ENCODE assay signal across 8 cellular contexts in the genomic region with DNA sequence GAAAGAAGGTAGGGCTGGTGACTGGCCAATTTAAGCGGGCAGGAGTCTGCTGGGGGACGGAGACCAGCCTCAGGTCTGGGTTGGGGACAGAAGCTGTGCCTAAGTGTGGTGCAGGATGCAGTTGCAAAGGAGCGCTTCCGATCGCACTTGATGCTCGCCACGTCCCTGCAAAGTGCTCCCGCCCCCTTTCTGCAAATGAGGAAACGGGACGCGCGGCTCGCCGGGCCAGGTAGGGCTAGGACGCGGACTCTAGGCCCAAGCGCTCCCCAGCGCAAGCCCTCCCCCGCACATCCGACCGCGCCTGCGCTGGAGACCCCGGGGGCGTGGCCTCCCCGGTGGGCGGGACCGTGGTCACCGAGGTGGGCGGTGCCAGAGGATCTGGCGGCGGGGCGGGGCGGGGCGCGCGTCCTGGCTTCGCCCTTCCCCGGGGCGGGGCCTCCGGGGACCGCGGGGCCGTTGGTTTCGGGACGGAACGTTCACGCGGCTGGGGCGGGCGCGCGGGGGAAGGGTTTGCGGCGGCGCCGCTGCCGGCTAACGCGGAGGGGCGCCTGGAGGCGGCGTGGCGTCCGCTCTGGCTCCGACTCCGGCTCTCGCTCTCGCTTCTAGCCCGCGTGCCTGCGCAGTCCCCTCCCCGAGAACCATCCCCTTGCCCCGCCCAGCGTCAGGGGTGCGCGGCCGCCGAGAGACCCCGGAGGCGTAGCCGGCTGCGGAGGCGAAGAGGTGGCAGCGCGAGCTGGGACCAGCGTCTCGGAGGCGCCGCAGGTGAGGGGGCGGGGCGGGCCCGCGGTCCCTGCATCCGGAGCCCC. TPM values are rescaled to one million over a fixed set of nuclear protein-coding genes. Genes with fewer than 3 reads are reported as not detected.
DNase-seq lines count a peak whose midpoint lies in the region; ATAC-seq lines count a peak whose summit lies in the region.

A gene (plus strand): TSS at position 513 of the 806 bp plus-strand sequence. CDS start 12,446 bp downstream, outside the sequence.

- peaks cover 0 to 23% (median 13%) of the 10 kb centered on the region in 11 experiments; a peak in 13 of 22 replicates for H3K36me3 ChIP-seq in BLaER1 treated with 17β-estradiol and CSF1 and Interleukin-3, amounts not matched to agents 10 nM and 100 nM

- peak within 1 kb of the TSS; percentile 86 to 99 (median 97) for H3K4me2 ChIP-seq in BLaER1 treated with 17β-estradiol and CSF1 and Interleukin-3, amounts not matched to agents 10 nM and 100 nM

- H3K9me3 ChIP-seq in BLaER1 treated with 17β-estradiol and CSF1 and Interleukin-3, amounts not matched to agents 10 nM and 100 nM (replicated peaks in 1 of 11): no peaks in the 10 kb centered on the region

- ATAC-seq in GM19324 (IDR thresholded peaks at IDR 0.05; ENCODE audit: low FRiP score, unreplicated experiment) (peak; percentile 88), HG03460 (IDR thresholded peaks at IDR 0.05; ENCODE audit: unreplicated experiment) (peak; percentile 65), left lobe of liver (peak; percentile 94)

- H4K20me1 ChIP-seq in BLaER1 treated with 17β-estradiol and CSF1 and Interleukin-3, amounts not matched to agents 10 nM and 100 nM: peaks cover 11 to 45% (median 42%) of the 10 kb centered on the region in 11 experiments; a peak in 20 of 22 replicates

- peak within 1 kb of the TSS; percentile 83 to 97 (median 90) for H3K4me3 ChIP-seq in BLaER1 treated with 17β-estradiol and CSF1 and Interleukin-3, amounts not matched to agents 10 nM and 100 nM

- H3K9ac ChIP-seq in BLaER1 treated with 17β-estradiol and CSF1 and Interleukin-3, amounts not matched to agents 10 nM and 100 nM: peak within 1 kb of the TSS; percentile 85 to 95 (median 92)

- H3K27me3 ChIP-seq in BLaER1 treated with 17β-estradiol and CSF1 and Interleukin-3, amounts not matched to agents 10 nM and 100 nM: no peaks in the 10 kb centered on the region

- H3K27ac ChIP-seq in BLaER1 treated with 17β-estradiol and CSF1 and Interleukin-3, amounts not matched to agents 10 nM and 100 nM: peak within 1 kb of the TSS; percentile 82 to 91 (median 89)

- peak; percentile 72 to 91 for DNase-seq in NCI-H526 (lab: John Stamatoyannopoulos, UW)
- DNase-seq in activated CD4-positive, alpha-beta T cell treated with anti-CD3 and anti-CD28 coated beads, Interleukin-2, amount 50 U/mL, for 1 hour: peak; percentile 96
- peak; percentile 69 for DNase-seq in cortex of kidney (lab: John Stamatoyannopoulos, UW)
- peak; percentile 97 for DNase-seq in left lobe of liver (ENCODE audit: low spot score)
- peak; percentile 95 to 98 for DNase-seq in stimulated activated CD4-positive, alpha-beta T cell treated with anti-CD3 and anti-CD28 coated beads, Interleukin-2, amount 100 ng/mL, for 24 hours

- H3K4me1 ChIP-seq in BLaER1 treated with 17β-estradiol and CSF1 and Interleukin-3, amounts not matched to agents 10 nM and 100 nM: peaks cover 48 to 83% (median 59%) of the 10 kb centered on the region in 10 experiments

RNA-seq across cellular contexts. Expression of the gene that starts here (rescaled TPM):
- total RNA-seq in left lobe of liver: 26.0 TPM

Comparison
In these comparisons a context has a peak if more than half of its experiments do, and no peak if none do; other contexts are left out.
1. Peak in every context shown above with its lines: DNase-seq, ATAC-seq, H3K4me3 ChIP-seq and H3K27ac ChIP-seq.